1 cellular context compared by ENCODE assay signal in the genomic region with DNA sequence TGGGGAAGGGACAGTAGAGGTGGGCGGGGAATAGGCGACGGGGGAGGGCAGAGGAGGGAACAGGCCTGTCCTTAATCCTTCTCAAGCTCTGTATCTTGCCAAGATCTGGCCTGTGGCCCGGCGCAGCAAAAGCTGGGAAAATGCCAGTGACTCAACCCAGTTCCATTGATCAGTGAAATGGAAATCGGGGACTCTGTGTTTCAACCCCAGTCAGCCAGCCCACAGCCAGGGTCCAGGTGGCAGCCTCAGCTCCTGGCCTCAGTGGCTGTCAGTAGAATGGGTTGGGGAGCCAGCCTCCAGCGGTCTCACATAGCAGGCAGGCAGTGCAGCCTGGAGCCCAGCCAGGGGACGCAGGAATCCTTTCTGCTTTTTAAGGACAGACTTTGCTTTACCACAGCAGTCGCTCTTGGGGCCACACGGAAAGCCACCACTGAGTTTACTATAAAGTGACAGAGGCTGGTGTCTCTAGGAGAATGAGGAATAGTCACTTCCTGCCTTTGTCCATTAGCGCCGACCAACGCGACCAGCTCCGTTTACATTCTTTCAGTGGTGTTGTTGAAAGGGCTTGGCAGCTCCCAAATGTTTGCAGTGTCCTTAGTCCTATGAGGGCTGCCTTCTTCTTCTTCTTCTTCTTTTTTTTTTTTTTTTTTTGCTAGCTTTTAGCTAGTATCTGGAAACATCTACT.
TF ChIP-seq lines count a peak whose summit lies in the region.

No MANE protein-coding gene starts in this region.

TF ChIP-seq in HCT116, 20 proteins besides CTCF, POLR2A, EP300 and RAD21 (continued from another document):
- TF ChIP-seq EZH2phosphoT487 (IDR thresholded peaks at IDR 0.05; ENCODE audit: borderline replicate concordance) (no peak), ELF1 (IDR thresholded peaks at IDR 0.05; ENCODE audit: borderline replicate concordance, low read depth) (no peak), POLR2AphosphoS5 (IDR thresholded peaks at IDR 0.05; ENCODE audit: low read depth, low read length) (no peak), SIN3A (IDR thresholded peaks at IDR 0.05; ENCODE audit: low read depth) (no peak), ZFX (IDR thresholded peaks at IDR 0.05) (no peak), YY1 (IDR thresholded peaks at IDR 0.05; ENCODE audit: extremely low read depth, insufficient replicate concordance, low read depth, low read length) (no peak), CEBPB (IDR thresholded peaks at IDR 0.05; ENCODE audit: low read depth) (no peak)
- TF ChIP-seq, protein P1, sequence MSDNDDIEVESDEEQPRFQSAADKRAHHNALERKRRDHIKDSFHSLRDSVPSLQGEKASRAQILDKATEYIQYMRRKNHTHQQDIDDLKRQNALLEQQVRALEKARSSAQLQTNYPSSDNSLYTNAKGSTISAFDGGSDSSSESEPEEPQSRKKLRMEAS (IDR thresholded peaks at IDR 0.05): no peak
TF ChIP-seq in HCT116: peak in this region for 0.
